8 cellular contexts compared by ENCODE assay signal in genomic region chr1:212665241-212666115, GRCh38. TPM values are rescaled to one million over a fixed set of nuclear protein-coding genes. Genes with fewer than 3 reads are reported as not detected.
DNase-seq lines count a peak whose midpoint lies in the region; ATAC-seq, FAIRE-seq and TF ChIP-seq lines count a peak whose summit lies in the region.

No MANE protein-coding gene starts in this region.

- no peaks in the 10 kb centered on the region for H3K36me3 ChIP-seq in subcutaneous abdominal adipose tissue (ENCODE audit: control insufficient read depth in 5 of 5, insufficient read depth in 5 of 5, low read length in 5 of 5)

- no peak overlapping the region; the same call in 1 of the 2 replicates for H3K27ac ChIP-seq in RWPE1
- H3K27ac ChIP-seq in subcutaneous abdominal adipose tissue (ENCODE audit: low read depth, low read length): no peak overlapping the region

- TF ChIP-seq CTCF in RWPE1 (conservative IDR thresholded peaks at IDR 0.05; ENCODE audit: low read depth): peak; percentile 88

- FAIRE-seq in frontal cortex (lab: Jason Lieb, UNC): no peak

- no peaks in the 10 kb centered on the region for H3K27me3 ChIP-seq in subcutaneous abdominal adipose tissue (ENCODE audit: control insufficient read depth in 5 of 5, insufficient read depth in 4 of 5, low read length in 5 of 5)

- POLR2A ChIA-PET in RWPE1 (lab: Yijun Ruan, JAX; ENCODE audit: low non-redundant PET): no interaction called here

- TF ChIP-seq RAD21 in Ishikawa (IDR thresholded peaks at IDR 0.05; ENCODE audit: low read depth): peak; percentile 87

- peak overlapping the region; percentile 53 to 80 (median 73) for H3K4me3 ChIP-seq in subcutaneous abdominal adipose tissue (ENCODE audit: low read depth in 1 of 5, low read length in 5 of 5)

- CTCF ChIA-PET in RWPE1 (lab: Yijun Ruan, JAX): interaction anchor here (0.5 to 1.3 kb wide), 32 partner anchors 10 to 594 kb away, joined by 3 to 18 read pairs (median 4); no protein-coding TSS in a partner anchor

- ATAC-seq in GM21528 (IDR thresholded peaks at IDR 0.05; ENCODE audit: low FRiP score, unreplicated experiment): peak; percentile 94

- peaks cover 12 to 54% (median 41%) of the 10 kb centered on the region in 5 donors for H3K4me1 ChIP-seq in subcutaneous abdominal adipose tissue (ENCODE audit: control insufficient read depth in 5 of 5, insufficient read depth in 5 of 5, low read length in 5 of 5)

- no peak for TF ChIP-seq EP300 in Ishikawa (IDR thresholded peaks at IDR 0.05; ENCODE audit: borderline replicate concordance)

- peak overlapping the region in 4 of 5 donors; percentile 80 to 86 (median 84) for H3K9ac ChIP-seq in subcutaneous abdominal adipose tissue (ENCODE audit: low read length in 5 of 5)

- H3K9me3 ChIP-seq in subcutaneous abdominal adipose tissue (ENCODE audit: control insufficient read depth in 5 of 5, low read length in 5 of 5): no peaks in the 10 kb centered on the region

- DNase-seq in DMS 273 (lab: John Stamatoyannopoulos, UW; ENCODE audit: unreplicated experiment) (peak; percentile 93), RWPE1 (ENCODE audit: low spot score) (peak; percentile 64), activated gamma-delta T cell (lab: John Stamatoyannopoulos, UW) (peak; percentile 48), frontal cortex (ENCODE audit: low spot score in 2 of 2) (peak; percentile 50 to 63), non-pigmented ciliary epithelial cell (ENCODE audit: low read depth) (peak; percentile 32)

TF ChIP-seq in Ishikawa, 13 proteins besides CTCF, POLR2A, EP300 and RAD21:
- no peak for TF ChIP-seq NFIC (IDR thresholded peaks at IDR 0.05)
- TF ChIP-seq REST (IDR thresholded peaks at IDR 0.05; ENCODE audit: low read depth): no peak
- no peak for TF ChIP-seq YY1 (IDR thresholded peaks at IDR 0.05; ENCODE audit: low read depth)
- peak; percentile 14; the same call in 1 of the 2 replicates for TF ChIP-seq MAX (IDR thresholded peaks at IDR 0.05)
- TF ChIP-seq TCF12 (IDR thresholded peaks at IDR 0.05; ENCODE audit: low read depth): peak; percentile 49; the same call in 1 of the 2 replicates
- peak; percentile 59; the same call in 1 of the 2 replicates for TF ChIP-seq ZBTB7A (IDR thresholded peaks at IDR 0.05; ENCODE audit: low read depth)

RNA-seq across cellular contexts. Expression of gene BATF3, which starts 34.2 kb away (rescaled TPM):
- 5.7 TPM for total RNA-seq in frontal cortex

RNA-seq across cellular contexts. Expression of gene ATF3, which starts 56.9 kb away (rescaled TPM):
- 1.6 TPM for total RNA-seq in frontal cortex

Comparison
In these comparisons a context has a peak if more than half of its experiments do, and no peak if none do; other contexts are left out.
1. DNase-seq: peak in every context shown above with its lines; median percentile 93 in DMS 273; 64 in RWPE1; 56 in frontal cortex; 48 in activated gamma-delta T cell; 32 in non-pigmented ciliary epithelial cell.